ENCODE assay signal across 9 cellular contexts in genomic region chr19:16899566-16900075, GRCh38. TPM values are rescaled to one million over a fixed set of nuclear protein-coding genes. Genes with fewer than 3 reads are reported as not detected.
DNase-seq lines count a peak whose midpoint lies in the region; ATAC-seq, FAIRE-seq and TF ChIP-seq lines count a peak whose summit lies in the region.
"Had no signal": no experiment of that assay in that cellular context is flagged by ENCODE, and none has a peak within 500 bp of the region (broad histone marks: within the 10 kb centered on the region; RNA-seq: fewer than 3 reads in every experiment).

No MANE protein-coding gene starts in this region.

- H3K36me3 Mint-ChIP-seq in activated T-cell treated with anti-CD3 and anti-CD28 coated beads, Interleukin-2, amount 50 U/mL, for 4 hours (ENCODE audit: insufficient read depth), result no peaks in the 10 kb centered on the region
- H3K36me3 Mint-ChIP-seq: activated naive CD8-positive, alpha-beta T cell had no signal

- intact Hi-C loops in GM12878 (cut with micrococcal nuclease; ENCODE audit: unreplicated experiment) (loop anchor here (1.0 to 10.0 kb wide), 5 partner anchors 63 to 405 kb away; partner anchors contain the start of genes ABHD8, DDA1 and MRPL34), pancreas (cut with DNase I) (no loop called here)

- 0% methylated on average over 7 of the region's 7 CpGs for WGBS in GM12878 (ENCODE audit: insufficient coverage, insufficient replicate concordance, low lambda C conversion rate, missing lambda C conversion rate)
- WGBS in pancreas, 2 donors, result 29 to 36% methylated on average over 7 of the region's 7 CpGs

- no peak for TF ChIP-seq POLR2A in GM12878 (IDR thresholded peaks at IDR 0.05; ENCODE audit: low read depth, low read length)

- TF ChIP-seq CTCF in GM12878 (IDR thresholded peaks at IDR 0.05 in 2 of 3, conservative IDR thresholded peaks at IDR 0.05 in 1 of 3; ENCODE audit: control insufficient read depth in 2 of 3, extremely low read depth in 1 of 3, insufficient read depth in 1 of 3, low read depth in 3 of 3, low read length in 3 of 3) (peak; percentile 76 to 87 (median 79)), pancreas (IDR thresholded peaks at IDR 0.05) (no peak)

- no peaks in the 10 kb centered on the region for H3K79me2 ChIP-seq in GM12878 (ENCODE audit: control insufficient read depth, insufficient read depth, low read length)

- H3K9me3 ChIP-seq in GM12878 (replicated peaks; ENCODE audit: control insufficient read depth, insufficient read depth, low read length) (no peaks in the 10 kb centered on the region; the same call in 2 of the 3 replicates), pancreas (no peaks in the 10 kb centered on the region)

- H3K9ac ChIP-seq in GM12878 (ENCODE audit: control insufficient read depth, insufficient read depth, low read length), result no peak overlapping the region

- POLR2A ChIA-PET in GM12878 (lab: Charles Lee), result no interaction called here

- no peaks in the 10 kb centered on the region for H3K36me3 ChIP-seq in GM12878 (ENCODE audit: control insufficient read depth in 2 of 2, insufficient read depth in 2 of 2, low read length in 1 of 2)
- no peaks in the 10 kb centered on the region for H3K36me3 ChIP-seq in pancreas

- no peaks in the 10 kb centered on the region for H4K20me1 ChIP-seq in GM12878 (ENCODE audit: control insufficient read depth, insufficient read depth)

- TF ChIP-seq EP300 in GM12878 (IDR thresholded peaks at IDR 0.05; ENCODE audit: borderline replicate concordance in 1 of 2, control insufficient read depth in 1 of 2, low read depth in 2 of 2, low read length in 2 of 2), result no peak

- no peaks in the 10 kb centered on the region for H3K9me3 Mint-ChIP-seq in activated T-cell treated with anti-CD3 and anti-CD28 coated beads, Interleukin-2, amount 50 U/mL, for 4 hours

- SMC1A ChIA-PET in GM12878 (lab: Charles Lee; ENCODE audit: uncharacterized antibody, unreplicated experiment), result interaction anchor here (1.9 to 2.2 kb wide), 2 partner anchors 63 to 185 kb away, joined by 6 to 9 read pairs; no protein-coding TSS in a partner anchor

- peak; percentile 85 for TF ChIP-seq RAD21 in GM12878 (IDR thresholded peaks at IDR 0.05; ENCODE audit: insufficient read depth, low read depth, low read length)

- H3K4me1 ChIP-seq in GM12878 (ENCODE audit: control insufficient read depth, insufficient read depth, low read length) (peaks cover 26% of the 10 kb centered on the region), pancreas (no peaks in the 10 kb centered on the region)

- no peak overlapping the region for H2AFZ ChIP-seq in GM12878 (ENCODE audit: control insufficient read depth, low read depth, low read length)

- H3K4me2 ChIP-seq in GM12878 (ENCODE audit: control insufficient read depth, insufficient read depth), result peak overlapping the region; percentile 50; the same call in 1 of the 2 replicates

- H3K27ac ChIP-seq in GM12878 (ENCODE audit: control insufficient read depth, insufficient read depth) (no peak overlapping the region), pancreas (no peak overlapping the region)

- no TSS peak for BruUV-seq in GM12878 (replicated peaks; lab: Mats Ljungman, UMichigan)

- DNase-seq in activated T-cell treated with anti-CD3 and anti-CD28 coated beads, Interleukin-2, amount 50 U/mL, for 48 hours, result peak; percentile 45 to 53
- no peak for DNase-seq in activated T-cell treated with anti-CD3 and anti-CD28 coated beads, Interleukin-2, amount 50 U/mL, for 4 hours
- DNase-seq in NCI-H146 treated with DMSO at 0.1 percent for 48 hours (lab: John Stamatoyannopoulos, UW; ENCODE audit: unreplicated experiment) (peak; percentile 16), GM12878 (ENCODE audit: low read depth, low spot score) (no peak), lung microvascular endothelial cell (ENCODE audit: low read depth in 2 of 2) (peak; percentile 63 to 76), dedifferentiated amniotic fluid mesenchymal stem cell (ENCODE audit: extremely low spot score) (no peak), pancreas (no peak), cerebellum (ENCODE audit: low spot score) (no peak)

- in situ Hi-C loops in GM12878 (cut with MboI), result loop anchor here (5.0 kb wide), 1 partner anchor 127 kb away; no protein-coding TSS in a partner anchor

- H3K27me3 ChIP-seq in GM12878 (replicated peaks in 1 of 2; ENCODE audit: control insufficient read depth in 2 of 2, insufficient read depth in 2 of 2, low read length in 1 of 2) (no peaks in the 10 kb centered on the region), pancreas (no peaks in the 10 kb centered on the region)

- RAD21 ChIA-PET in GM12878 (lab: Charles Lee; ENCODE audit: unreplicated experiment), result interaction anchor here (1.1 to 2.1 kb wide), 3 partner anchors 64 to 185 kb away, joined by 6 to 8 read pairs (median 6); no protein-coding TSS in a partner anchor

- peaks cover 13% of the 10 kb centered on the region for H3K27me3 Mint-ChIP-seq in activated T-cell treated with anti-CD3 and anti-CD28 coated beads, Interleukin-2, amount 50 U/mL, for 4 hours (ENCODE audit: low read depth)
- H3K27me3 Mint-ChIP-seq: activated naive CD8-positive, alpha-beta T cell had no signal

- no peak for ATAC-seq in activated T-cell treated with anti-CD3 and anti-CD28 coated beads, Interleukin-2, amount 50 U/mL, for 4 hours
- ATAC-seq in GM12878 (peak; percentile 68), pancreas (no peak)

- CTCF ChIA-PET in GM12878 (lab: Yijun Ruan, JAX), result interaction anchor here (1.0 to 2.5 kb wide), 6 partner anchors 70 to 185 kb away, joined by 3 to 9 read pairs (median 6); no protein-coding TSS in a partner anchor

- H3K4me3 Mint-ChIP-seq in activated T-cell treated with anti-CD3 and anti-CD28 coated beads, Interleukin-2, amount 50 U/mL, for 4 hours, result no peak overlapping the region
- H3K4me3 Mint-ChIP-seq: activated naive CD8-positive, alpha-beta T cell had no signal

- peaks cover 25% of the 10 kb centered on the region for H3K4me1 Mint-ChIP-seq in activated T-cell treated with anti-CD3 and anti-CD28 coated beads, Interleukin-2, amount 50 U/mL, for 4 hours (ENCODE audit: low read depth)

- FAIRE-seq in GM12878 (lab: Jason Lieb, UNC) (peak; percentile 35), pancreas (lab: Jason Lieb, UNC) (no peak)

- H3K4me3 ChIP-seq in GM12878 (no peak overlapping the region), pancreas (no peak overlapping the region)

TF ChIP-seq in GM12878, 131 proteins besides CTCF, POLR2A, EP300 and RAD21 (continues in another document):
- no peak for TF ChIP-seq HSF1 (IDR thresholded peaks at IDR 0.05; ENCODE audit: low read depth, low read length)
- no peak for TF ChIP-seq CHD1 (IDR thresholded peaks at IDR 0.05; ENCODE audit: low read depth, low read length)
- TF ChIP-seq SMC3 (IDR thresholded peaks at IDR 0.05; ENCODE audit: borderline replicate concordance, low read length), result peak; percentile 93
- no peak for TF ChIP-seq GABPA (IDR thresholded peaks at IDR 0.05; ENCODE audit: low read depth)
- no peak for TF ChIP-seq NR2C1 (IDR thresholded peaks at IDR 0.05)
- TF ChIP-seq EZH2 (IDR thresholded peaks at IDR 0.05; ENCODE audit: borderline replicate concordance, control insufficient read depth, low read depth, low read length), result no peak

RNA-seq across cellular contexts. Expression of gene F2RL3, which starts 10.8 kb away (rescaled TPM):
- under 1 TPM; 0.05 to 0.24 (median 0.08) TPM for total RNA-seq in activated T-cell treated with anti-CD3 and anti-CD28 coated beads, Interleukin-2, amount 50 U/mL, for 4 hours
- 0.13 and 0.17 TPM in 2 replicates for total RNA-seq in GM12878 (2013; cell fraction: nucleolus; rRNA removed)
- total RNA-seq in GM12878 (2014; rRNA removed) (0.38 and 0.51 TPM in 2 replicates), GM12878 (2014; rRNA removed; fragmentation: Illumina TruSeq; extraction: Trizol) (0.13 and 0.23 TPM in 2 replicates), GM12878 (2021) (0.74 and 0.85 TPM in 2 replicates), lung microvascular endothelial cell (3.7 and 30.6 TPM in 2 replicates), pancreas (1 to 10 TPM in 5 of 6 donors, under 1 TPM in 1; 0.24 to 4.4 (median 1.2) TPM), cerebellum (0.09 TPM)
- polyA plus RNA-seq in GM12878 (2011; ENCODE audit: low read depth), result 0.08 TPM
- polyA plus RNA-seq in GM12878 (2011; rRNA removed) (0.01 and 0.03 TPM in 2 replicates), GM12878 (2014; fragmentation: Illumina TruSeq; extraction: Trizol) (0.14 and 0.24 TPM in 2 replicates), GM12878 (2014; fragmentation: Nextera tagmentation; extraction: Ambion mirVana) (under 1 TPM; 0.05 to 0.13 TPM), GM12878 (2014; rRNA removed) (0.35 and 0.48 TPM in 2 replicates), GM12878 (2016; fragmentation: Nextera tagmentation; extraction: Ambion mirVana) (1 to 10 TPM in 1 of 2 experiments, under 1 TPM in 1; 0.88 to 1.2 TPM), pancreas (1 to 10 TPM; 2.4 to 9.0 TPM)
- 0.07 and 0.12 TPM in 2 replicates for polyA plus RNA-seq in GM12878 (2011; cell fraction: cytosol; rRNA removed)
- 0.09 and 0.16 TPM in 2 replicates for polyA plus RNA-seq in GM12878 (2011; cell fraction: nucleus; rRNA removed)
- 0.21 and 0.30 TPM in 2 replicates for polyA plus RNA-seq in GM12878 (2012)
- 0.15 TPM in 1 of 2 replicates, not detected in the other for polyA minus RNA-seq in GM12878 (2011; rRNA and poly(A)+ RNA removed)
- not detected in 2 replicates for polyA minus RNA-seq in GM12878 (2011; cell fraction: cytosol; rRNA and poly(A)+ RNA removed)
- 0.24 and 0.77 TPM in 2 replicates for polyA minus RNA-seq in GM12878 (2011; cell fraction: nucleus; rRNA and poly(A)+ RNA removed)

Comparison
In these comparisons a context has a peak if more than half of its experiments do, and no peak if none do; other contexts are left out.
1. DNase-seq: peak in activated T-cell treated with anti-CD3 and anti-CD28 coated beads, Interleukin-2, amount 50 U/mL, for 48 hours (2 of 2), NCI-H146 treated with DMSO at 0.1 percent for 48 hours (single experiment) and lung microvascular endothelial cell (2 of 2); none in activated T-cell treated with anti-CD3 and anti-CD28 coated beads, Interleukin-2, amount 50 U/mL, for 4 hours (single experiment), GM12878 (single experiment), dedifferentiated amniotic fluid mesenchymal stem cell (single experiment), pancreas (0 of 6) and cerebellum (single experiment).
2. CTCF ChIP-seq: peak in GM12878 (3 of 3); none in pancreas (0 of 4).